In the genomic region with DNA sequence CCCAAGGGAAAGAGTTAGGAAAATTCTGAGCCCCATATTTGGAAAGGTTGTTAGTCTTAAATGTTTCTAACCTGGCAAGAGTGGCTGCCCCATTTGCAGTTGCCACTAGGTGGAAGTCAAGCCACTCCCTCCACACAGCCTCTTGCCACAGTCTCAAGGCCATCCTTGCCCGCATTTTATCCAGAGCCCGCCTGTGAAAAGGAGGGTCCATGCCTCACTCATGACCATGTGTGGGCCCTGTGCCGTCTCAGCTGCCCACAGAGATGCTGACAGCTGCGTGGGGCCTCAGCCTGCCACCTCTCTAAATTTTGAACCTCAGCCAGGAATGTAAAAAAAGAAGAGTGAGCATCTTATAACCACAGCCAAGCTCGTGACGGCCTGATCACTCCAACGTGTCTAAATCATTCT, we compare ENCODE assay signal across 8 cellular contexts.
DNase-seq lines count a peak whose midpoint lies in the region; ATAC-seq, FAIRE-seq and TF ChIP-seq lines count a peak whose summit lies in the region.

No MANE protein-coding gene starts in this region.

- H3K4me2 ChIP-seq in K562 (ENCODE audit: insufficient read depth, low read length): no peak overlapping the region

- peak; percentile 47 for TF ChIP-seq CTCF in BJ (IDR thresholded peaks at IDR 0.05; ENCODE audit: insufficient read depth, low read depth, low read length)
- peak; percentile 15 to 26 (median 17); a peak in 2 of 6 replicates for TF ChIP-seq CTCF in K562 (IDR thresholded peaks at IDR 0.05 in 2 of 3, conservative IDR thresholded peaks at IDR 0.05 in 1 of 3; ENCODE audit: insufficient read depth in 2 of 3, low read depth in 1 of 3, low read length in 3 of 3)
- TF ChIP-seq CTCF in mesothelial cell of epicardium (IDR thresholded peaks at IDR 0.05; ENCODE audit: unreplicated experiment): peak; percentile 40
- no peak for TF ChIP-seq CTCF in vagina (IDR thresholded peaks at IDR 0.05)

- H3K27ac ChIP-seq in K562 (ENCODE audit: extremely low read depth, low read depth, low read length): no peak overlapping the region
- H3K27ac ChIP-seq in vagina: no peak overlapping the region

- H3K4me3 ChIP-seq in BJ (ENCODE audit: low read depth, low read length) (no peak overlapping the region), K562 (no peak overlapping the region), vagina (no peak overlapping the region)

- H3K79me2 ChIP-seq in K562 (ENCODE audit: control insufficient read depth, insufficient read depth, low read length): no peaks in the 10 kb centered on the region

- H3K4me1 ChIP-seq in K562 (replicated peaks in 1 of 2; ENCODE audit: control insufficient read depth in 2 of 2, insufficient read depth in 2 of 2, low read length in 2 of 2) (no peaks in the 10 kb centered on the region), vagina (peaks cover 4% of the 10 kb centered on the region)

- H3K9ac ChIP-seq in K562 (ENCODE audit: insufficient read depth in 1 of 2, low read depth in 2 of 2, low read length in 2 of 2): no peak overlapping the region

- H3K27me3 ChIP-seq in BJ (ENCODE audit: control insufficient read depth, insufficient read depth, low read length) (no peaks in the 10 kb centered on the region), K562 (ENCODE audit: control insufficient read depth in 2 of 2, insufficient read depth in 2 of 2, low read length in 2 of 2) (no peaks in the 10 kb centered on the region), vagina (no peaks in the 10 kb centered on the region)

- CTCF ChIA-PET in BJ (lab: Yijun Ruan, JAX) (interaction anchor here (1.0 to 2.5 kb wide), 7 partner anchors 12 to 99 kb away, joined by 3 to 13 read pairs (median 3); no protein-coding TSS in a partner anchor), K562 (lab: Yijun Ruan, JAX; ENCODE audit: low intra/inter-chr PET ratio) (interaction anchor here (0.6 kb wide), 1 partner anchor 302 kb away, joined by 3 read pairs; no protein-coding TSS in a partner anchor)

- DNase-seq in BJ (ENCODE audit: low read depth) (no peak), NCI-H1105 treated with DMSO at 0.1 percent for 48 hours (lab: John Stamatoyannopoulos, UW) (peak; percentile 20), K562 (ENCODE audit: extremely low read depth in 1 of 4, low spot score in 3 of 4) (peak in 2 of 4 experiments; percentile 3 to 9), mesothelial cell of epicardium (ENCODE audit: low spot score in 2 of 2, unreplicated experiment in 2 of 2) (no peak), midbrain (lab: John Stamatoyannopoulos, UW) (no peak), vagina (ENCODE audit: extremely low spot score in 2 of 2) (no peak)

- no peaks in the 10 kb centered on the region for H4K20me1 ChIP-seq in K562 (replicated peaks; ENCODE audit: control insufficient read depth, insufficient read depth, low read length)

- no peak overlapping the region for H2AFZ ChIP-seq in K562 (ENCODE audit: low read depth, low read length)

- no peaks in the 10 kb centered on the region for H3K9me3 ChIP-seq in K562 (replicated peaks; ENCODE audit: control insufficient read depth, insufficient read depth, low read depth, low read length)
- no peaks in the 10 kb centered on the region for H3K9me3 ChIP-seq in vagina

- TF ChIP-seq POLR2A in K562 (conservative IDR thresholded peaks at IDR 0.05): no peak
- no peak for TF ChIP-seq POLR2A in vagina (IDR thresholded peaks at IDR 0.05)

- BruUV-seq in K562 (replicated peaks; lab: Mats Ljungman, UMichigan): no TSS peak

- intact Hi-C loops in K562 (cut with micrococcal nuclease): no loop called here
- intact Hi-C loops in vagina (cut with DNase I): no loop called here

- no peak overlapping the region for H3K27ac Mint-ChIP-seq in mesothelial cell of epicardium

- no peaks in the 10 kb centered on the region for H3K9me1 ChIP-seq in K562 (ENCODE audit: control insufficient read depth, insufficient read depth, low read length)

- peaks cover 8% of the 10 kb centered on the region for H3K4me1 Mint-ChIP-seq in mesothelial cell of epicardium

- H3K27me3 Mint-ChIP-seq in mesothelial cell of epicardium (ENCODE audit: low read depth): peaks cover 2% of the 10 kb centered on the region

- in situ Hi-C loops in K562 (cut with MboI): no loop called here

- no peak for FAIRE-seq in K562 (lab: Jason Lieb, UNC)

- peak; percentile 94 for ATAC-seq in GM18861 (IDR thresholded peaks at IDR 0.05; ENCODE audit: unreplicated experiment)
- peak; percentile 85 for ATAC-seq in HG02884 (IDR thresholded peaks at IDR 0.05; ENCODE audit: unreplicated experiment)
- 0 out of 3 replicates have a peak, but pooled peaks have one; percentile 42 for ATAC-seq in K562

- H3K36me3 ChIP-seq in BJ (ENCODE audit: control insufficient read depth, insufficient read depth, low read length): no peaks in the 10 kb centered on the region
- H3K36me3 ChIP-seq in K562 (ENCODE audit: control insufficient read depth, insufficient read depth, low read length): no peaks in the 10 kb centered on the region
- no peaks in the 10 kb centered on the region for H3K36me3 ChIP-seq in vagina

- no peak for TF ChIP-seq EP300 in K562 (IDR thresholded peaks at IDR 0.05; ENCODE audit: low read length)

- no peaks in the 10 kb centered on the region for H3K9me3 Mint-ChIP-seq in mesothelial cell of epicardium

- POLR2A ChIA-PET in BJ (lab: Charles Lee): no interaction called here
- POLR2A ChIA-PET in K562 (lab: Yijun Ruan, JAX): no interaction called here

- WGBS in K562 (ENCODE audit: insufficient coverage, low coverage, missing lambda C conversion rate): 0% methylated on average over 6 of the region's 7 CpGs

- peak; percentile 36 to 52; a peak in 3 of 4 replicates for TF ChIP-seq RAD21 in K562 (CRISPR knock-in tag; conservative IDR thresholded peaks at IDR 0.05 in 1 of 2, IDR thresholded peaks at IDR 0.05 in 1 of 2)

- H3K4me3 Mint-ChIP-seq in mesothelial cell of epicardium: no peak overlapping the region

- no peaks in the 10 kb centered on the region for H3K36me3 Mint-ChIP-seq in mesothelial cell of epicardium

TF ChIP-seq in K562, 482 proteins besides CTCF, POLR2A, EP300 and RAD21:
- TF ChIP-seq, protein P1, sequence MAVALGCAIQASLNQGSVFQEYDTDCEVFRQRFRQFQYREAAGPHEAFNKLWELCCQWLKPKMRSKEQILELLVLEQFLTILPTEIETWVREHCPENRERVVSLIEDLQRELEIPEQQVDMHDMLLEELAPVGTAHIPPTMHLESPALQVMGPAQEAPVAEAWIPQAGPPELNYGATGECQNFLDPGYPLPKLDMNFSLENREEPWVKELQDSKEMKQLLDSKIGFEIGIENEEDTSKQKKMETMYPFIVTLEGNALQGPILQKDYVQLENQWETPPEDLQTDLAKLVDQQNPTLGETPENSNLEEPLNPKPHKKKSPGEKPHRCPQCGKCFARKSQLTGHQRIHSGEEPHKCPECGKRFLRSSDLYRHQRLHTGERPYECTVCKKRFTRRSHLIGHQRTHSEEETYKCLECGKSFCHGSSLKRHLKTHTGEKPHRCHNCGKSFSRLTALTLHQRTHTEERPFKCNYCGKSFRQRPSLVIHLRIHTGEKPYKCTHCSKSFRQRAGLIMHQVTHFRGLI (CRISPR knock-in tag; IDR thresholded peaks at IDR 0.05): no peak
- no peak for TF ChIP-seq SNRNP70 (optimal IDR thresholded peaks at IDR 0.05; ENCODE audit: low read depth, low read length)
- TF ChIP-seq HDAC3 (IDR thresholded peaks at IDR 0.05; ENCODE audit: borderline replicate concordance, partially characterized antibody): no peak
- TF ChIP-seq ZC3H8 (IDR thresholded peaks at IDR 0.05): no peak
- TF ChIP-seq CTBP1 (IDR thresholded peaks at IDR 0.05; ENCODE audit: borderline replicate concordance): no peak
- no peak for TF ChIP-seq CHD1 (IDR thresholded peaks at IDR 0.05; ENCODE audit: low read length)
- no peak for TF ChIP-seq ARID2 (IDR thresholded peaks at IDR 0.05)
TF ChIP-seq in K562: peak in this region for 0.

Comparison
In these comparisons a context has a peak if more than half of its experiments do, and no peak if none do; other contexts are left out.
1. CTCF ChIP-seq: peak in BJ (single experiment), K562 (3 of 3) and mesothelial cell of epicardium (single experiment); none in vagina (0 of 3).
2. ATAC-seq: peak in every context shown above with its lines; median percentile 94 in GM18861; 85 in HG02884; 42 in K562.